15 cellular contexts compared by ENCODE assay signal in the genomic region with DNA sequence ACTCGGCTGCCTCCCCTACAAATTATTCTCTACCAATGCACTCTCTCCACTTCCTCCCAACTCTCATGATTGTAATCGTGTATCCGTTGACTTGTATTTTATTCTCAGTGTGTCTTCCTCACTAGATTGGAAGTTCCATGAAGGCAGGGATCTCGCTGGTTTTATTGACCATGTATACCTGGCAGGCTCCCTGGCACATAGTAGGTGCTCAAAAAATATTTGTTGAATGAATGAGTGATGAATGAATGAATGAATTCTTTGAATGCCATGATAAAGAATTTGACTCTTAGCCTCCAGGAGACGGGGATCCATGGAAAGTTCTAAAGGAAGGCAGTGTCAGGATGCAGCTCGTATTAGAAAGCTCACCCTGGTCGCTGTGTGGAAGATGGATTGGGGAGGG. TPM values are rescaled to one million over a fixed set of nuclear protein-coding genes. Genes with fewer than 3 reads are reported as not detected.
A peak's percentile ranks its signal among the peaks of the same experiment; 100 is the strongest.
DNase-seq lines count a peak whose midpoint lies in the region; ATAC-seq and TF ChIP-seq lines count a peak whose summit lies in the region.
"Had no signal": no experiment of that assay in that cellular context is flagged by ENCODE, and none has a peak within 500 bp of the region (broad histone marks: within the 10 kb centered on the region; RNA-seq: fewer than 3 reads in every experiment).

No MANE protein-coding gene starts in this region.

- H3K27me3 ChIP-seq in right atrium auricular region, result no peaks in the 10 kb centered on the region
- no peaks in the 10 kb centered on the region for H3K27me3 ChIP-seq in esophagus (ENCODE audit: control insufficient read depth in 1 of 2, insufficient read depth in 2 of 2, low read length in 2 of 2)
- H3K27me3 ChIP-seq: upper lobe of right lung had no signal

- ATAC-seq in left ventricle myocardium superior (no peak), HG02884 (IDR thresholded peaks at IDR 0.05; ENCODE audit: unreplicated experiment) (no peak), GM21717 (IDR thresholded peaks at IDR 0.05; ENCODE audit: unreplicated experiment) (no peak)
- ATAC-seq: PC-3 had no signal

- H3K4me3 ChIP-seq in right atrium auricular region (no peak overlapping the region), esophagus (ENCODE audit: low read depth in 1 of 2, low read length in 2 of 2) (no peak overlapping the region)
- H3K4me3 ChIP-seq: upper lobe of right lung had no signal

- H3K4me3 Mint-ChIP-seq in neural crest cell, result peak overlapping the region; percentile 36

- no peaks in the 10 kb centered on the region for H3K36me3 Mint-ChIP-seq in neural crest cell (ENCODE audit: low read depth)

- no peaks in the 10 kb centered on the region for H3K9me3 Mint-ChIP-seq in neural crest cell
- H3K9me3 Mint-ChIP-seq: activated T-helper 2 cell treated with anti-CD3 and anti-CD28 coated beads, Interferon-gamma antibody, Interleukin-2, Interleukin-4, amounts not matched to agents 10 μg/mL and 5 μg/mL and 100 μg/mL, durations not matched to agents 14 hours and 24 hours and 36 hours had no signal

- DNase-seq in right atrium auricular region (ENCODE audit: low spot score) (no peak), left ventricle myocardium superior (no peak), neural crest cell (ENCODE audit: low read depth, low spot score) (no peak), pons (ENCODE audit: low spot score) (no peak), SHP77 (lab: John Stamatoyannopoulos, UW) (no peak)
- DNase-seq: stimulated activated CD4-positive, alpha-beta T cell treated with anti-CD3 and anti-CD28 coated beads, Interleukin-2, amount 100 ng/mL, for 48 hours; SW 1271; WERI-Rb-1 had no signal

- intact Hi-C loops in left ventricle myocardium superior (cut with micrococcal nuclease), result no loop called here

- no peaks in the 10 kb centered on the region for H3K36me3 ChIP-seq in right atrium auricular region
- H3K36me3 ChIP-seq in esophagus (ENCODE audit: control insufficient read depth in 2 of 2, insufficient read depth in 2 of 2, low read length in 1 of 2), result no peaks in the 10 kb centered on the region
- H3K36me3 ChIP-seq: neutrophil, upper lobe of right lung, WERI-Rb-1 had no signal

- 66 to 68% methylated on average over 7 of the region's 7 CpGs for WGBS in esophagus, 2 donors

- peaks cover 69% of the 10 kb centered on the region for H3K4me1 Mint-ChIP-seq in neural crest cell

- H3K9me3 ChIP-seq in right atrium auricular region (no peaks in the 10 kb centered on the region), esophagus (ENCODE audit: control insufficient read depth in 2 of 2, insufficient read depth in 1 of 2, low read depth in 1 of 2, low read length in 1 of 2) (no peaks in the 10 kb centered on the region)
- H3K9me3 ChIP-seq: neutrophil, upper lobe of right lung had no signal

- peak overlapping the region; percentile 78 for H3K27ac Mint-ChIP-seq in neural crest cell (ENCODE audit: unreplicated experiment)
- H3K27ac Mint-ChIP-seq: activated T-helper 2 cell treated with anti-CD3 and anti-CD28 coated beads, Interferon-gamma antibody, Interleukin-2, Interleukin-4, amounts not matched to agents 10 μg/mL and 5 μg/mL and 100 μg/mL, durations not matched to agents 14 hours and 24 hours and 36 hours had no signal

- H3K27me3 Mint-ChIP-seq in neural crest cell (ENCODE audit: low read depth), result no peaks in the 10 kb centered on the region

- H3K27ac ChIP-seq in right atrium auricular region (peak overlapping the region; percentile 75 to 86), esophagus (ENCODE audit: low read depth in 2 of 2, low read length in 1 of 2) (peak overlapping the region; percentile 96 to 97)
- H3K27ac ChIP-seq: neutrophil, WERI-Rb-1 had no signal

- H3K4me1 ChIP-seq in right atrium auricular region (peaks cover 0 to 88% of the 10 kb centered on the region in 2 donors), esophagus (ENCODE audit: control insufficient read depth in 2 of 2, insufficient read depth in 2 of 2, low read length in 1 of 2) (peaks cover 29 to 46% of the 10 kb centered on the region in 2 donors)

- TF ChIP-seq CTCF in right atrium auricular region (IDR thresholded peaks at IDR 0.05) (no peak), neural crest cell (conservative IDR thresholded peaks at IDR 0.05) (no peak)

RNA-seq across cellular contexts. Expression of a gene that starts 28.8 kb away (rescaled TPM):
- 10 to 100 TPM; 20.7 to 49.0 TPM for total RNA-seq in right atrium auricular region
- total RNA-seq in left ventricle myocardium superior, result 59.1 TPM
- 10 to 100 TPM; 47.8 TPM for polyA plus RNA-seq in esophagus
- 81.9 and 83.1 TPM in 2 replicates for total RNA-seq in neural crest cell
